In genomic region chr20:34558320-34559202, GRCh38 we compare ENCODE assay signal across 8 cellular contexts. TPM values are rescaled to one million over a fixed set of nuclear protein-coding genes. Genes with fewer than 3 reads are reported as not detected.
DNase-seq lines count a peak whose midpoint lies in the region; TF ChIP-seq lines count a peak whose summit lies in the region.

TSS of gene MAP1LC3A (plus strand) at chr20:34558718. CDS start at chr20:34558869, 151 bp downstream.

- no peak within 1 kb of the TSS for H3T11ph ChIP-seq in H9 (ENCODE audit: low read length)

- H2AFZ ChIP-seq in H9 (ENCODE audit: low read length): peak within 1 kb of the TSS; percentile 10

- no peak within 1 kb of the TSS for H3K27ac ChIP-seq in H9 (ENCODE audit: insufficient read length, low read depth, low read length)
- H3K27ac ChIP-seq in esophagus squamous epithelium: peak within 1 kb of the TSS; percentile 86 to 98 (median 92)
- H3K27ac ChIP-seq in muscle layer of colon (ENCODE audit: low read depth, low read length): peak within 1 kb of the TSS; percentile 91

- intact Hi-C loops in esophagus squamous epithelium (cut with DNase I): no loop called here

- H3K18ac ChIP-seq in H9 (ENCODE audit: insufficient read length, low read depth, low read length): peak within 1 kb of the TSS; percentile 90

- peak within 1 kb of the TSS; percentile 48 to 86 (median 68) for H3K4me3 ChIP-seq in esophagus squamous epithelium
- peak within 1 kb of the TSS; percentile 73 to 81 for H3K4me3 ChIP-seq in muscle layer of colon (ENCODE audit: low read depth in 1 of 2, low read length in 2 of 2)

- no peaks in the 10 kb centered on the region for H3K79me2 ChIP-seq in H9 (ENCODE audit: insufficient read depth, low read length)

- no peak within 1 kb of the TSS for H2BK5ac ChIP-seq in H9 (ENCODE audit: insufficient read length, low read length)

- H3K27me3 Mint-ChIP-seq in H9 (ENCODE audit: low read depth): peaks cover 5% of the 10 kb centered on the region

- H3K56ac ChIP-seq in H9 (ENCODE audit: insufficient read length, low read depth, low read length): no peak within 1 kb of the TSS

- no peak within 1 kb of the TSS for H4K91ac ChIP-seq in H9 (ENCODE audit: insufficient read length, low read depth, low read length)

- peak within 1 kb of the TSS; percentile 64 for H3K4me2 ChIP-seq in H9 (ENCODE audit: insufficient read depth, insufficient read length, low read length)

- H4K5ac ChIP-seq in H9 (ENCODE audit: insufficient read length, low read depth, low read length): no peak within 1 kb of the TSS

- no peak within 1 kb of the TSS for H2BK20ac ChIP-seq in H9 (ENCODE audit: low read depth, low read length, poor library complexity, severe bottlenecking)

- no peak within 1 kb of the TSS for H3K23ac ChIP-seq in H9 (ENCODE audit: insufficient read length, low read depth, low read length)

- H2AK5ac ChIP-seq in H9 (ENCODE audit: insufficient read length, low read length): no peak within 1 kb of the TSS

- peak within 1 kb of the TSS; percentile 90 for H3K14ac ChIP-seq in H9 (ENCODE audit: insufficient read depth, low read length)

- H3K27ac Mint-ChIP-seq in H9: peak within 1 kb of the TSS; percentile 18 to 87 (median 83); a peak in 4 of 7 replicates

- peaks cover 7 to 9% of the 10 kb centered on the region in 2 experiments for H3K4me1 Mint-ChIP-seq in H9

- H3K9ac ChIP-seq in H9 (ENCODE audit: extremely low read depth, insufficient read length, low read length) (peak within 1 kb of the TSS; percentile 27), muscle layer of colon (ENCODE audit: low read length) (peak within 1 kb of the TSS; percentile 85)

- H3K23me2 ChIP-seq in H9 (ENCODE audit: insufficient read length, low read depth, low read length, poor library complexity, severe bottlenecking): peaks cover 4% of the 10 kb centered on the region

- peak within 1 kb of the TSS; percentile 67 to 82 for H3K4me3 Mint-ChIP-seq in H9

- no peak within 1 kb of the TSS for H2BK12ac ChIP-seq in H9 (ENCODE audit: insufficient read length, low read depth, low read length)

- H3K9me3 ChIP-seq in H9 (ENCODE audit: control insufficient read depth, low read depth, low read length) (no peaks in the 10 kb centered on the region), esophagus squamous epithelium (no peaks in the 10 kb centered on the region), muscle layer of colon (ENCODE audit: low read length) (no peaks in the 10 kb centered on the region)

- no peaks in the 10 kb centered on the region for H4K20me1 ChIP-seq in H9 (ENCODE audit: control insufficient read depth, insufficient read depth, insufficient read length)

- no peak within 1 kb of the TSS for H4K8ac ChIP-seq in H9 (replicated peaks; ENCODE audit: insufficient read length, low read depth, low read length)

- H3K36me3 Mint-ChIP-seq in H9 (ENCODE audit: insufficient read depth in 1 of 3, low read depth in 3 of 3): no peaks in the 10 kb centered on the region

- TF ChIP-seq POLR2A in esophagus squamous epithelium (IDR thresholded peaks at IDR 0.05): peak in 3 of 4 donors; percentile 46 to 66 (median 60)

- WGBS in H9 (ENCODE audit: extremely low coverage, insufficient read length, low lambda C conversion rate): no CpG with 5 or more reads among the region's 100 CpGs
- 0 to 4% methylated on average over 5 to 24 of the region's 100 CpGs for WGBS in esophagus squamous epithelium, 2 donors

- no peak within 1 kb of the TSS for H3K4ac ChIP-seq in H9 (ENCODE audit: low read depth, low read length)

- peaks cover 0 to 6% (median 0%) of the 10 kb centered on the region in 3 donors for H3K36me3 ChIP-seq in esophagus squamous epithelium
- no peaks in the 10 kb centered on the region for H3K36me3 ChIP-seq in muscle layer of colon (ENCODE audit: insufficient read depth, low read length)

- H3K9me3 Mint-ChIP-seq in H9: no peaks in the 10 kb centered on the region

- TF ChIP-seq CTCF in H9 (conservative IDR thresholded peaks at IDR 0.05) (no peak), esophagus squamous epithelium (IDR thresholded peaks at IDR 0.05) (peak in 2 of 6 experiments; percentile 15 to 29)

- no peaks in the 10 kb centered on the region for H3K27me3 ChIP-seq in H9 (ENCODE audit: insufficient read depth, low read length)
- H3K27me3 ChIP-seq in esophagus squamous epithelium: no peaks in the 10 kb centered on the region
- H3K27me3 ChIP-seq in muscle layer of colon (ENCODE audit: control insufficient read depth in 1 of 2, insufficient read depth in 2 of 2, low read length in 2 of 2): no peaks in the 10 kb centered on the region

- H2BK120ac ChIP-seq in H9 (ENCODE audit: low read depth, low read length, poor library complexity, severe bottlenecking): no peak within 1 kb of the TSS

- DNase-seq in COLO668 (lab: John Stamatoyannopoulos, UW; ENCODE audit: unreplicated experiment) (peak; percentile 92), H9 (peak; percentile 95), NCI-H526 (lab: John Stamatoyannopoulos, UW) (peak; percentile 71 to 95), esophagus squamous epithelium (lab: John Stamatoyannopoulos, UW) (peak; percentile 41), cortex of kidney (lab: John Stamatoyannopoulos, UW) (no peak)
- DNase-seq in activated T-helper 1 cell treated with anti-CD3 and anti-CD28 coated beads, Interleukin-2, amount 50 U/mL, for 16 hours (ENCODE audit: low read depth in 1 of 2, low spot score in 1 of 2): peak; percentile 79 to 91
- DNase-seq in stimulated activated CD8-positive, alpha-beta memory T cell treated with anti-CD3 and anti-CD28 coated beads, Interleukin-4, amount 100 ng/mL, for 24 hours (ENCODE audit: low read depth): peak; percentile 87

- H3K79me1 ChIP-seq in H9 (ENCODE audit: insufficient read depth, low read depth, low read length, poor library complexity, severe bottlenecking): no peaks in the 10 kb centered on the region

- H3K4me1 ChIP-seq in H9 (ENCODE audit: insufficient read depth, low read length) (no peaks in the 10 kb centered on the region), esophagus squamous epithelium (peaks cover 6 to 39% (median 15%) of the 10 kb centered on the region in 3 donors), muscle layer of colon (ENCODE audit: insufficient read depth, low read length) (peaks cover 12% of the 10 kb centered on the region)

- H2BK15ac ChIP-seq in H9 (ENCODE audit: low read depth, low read length): no peak within 1 kb of the TSS

RNA-seq across cellular contexts. Expression of gene MAP1LC3A, which starts in this region (rescaled TPM):
- total RNA-seq in H9 (2021): 24.3 and 25.9 TPM in 2 replicates
- 10 to 100 TPM in 3 of 4 donors, 1 to 10 TPM in 1; 7.5 to 24.6 (median 19.4) TPM for total RNA-seq in esophagus squamous epithelium
